In the genomic region with DNA sequence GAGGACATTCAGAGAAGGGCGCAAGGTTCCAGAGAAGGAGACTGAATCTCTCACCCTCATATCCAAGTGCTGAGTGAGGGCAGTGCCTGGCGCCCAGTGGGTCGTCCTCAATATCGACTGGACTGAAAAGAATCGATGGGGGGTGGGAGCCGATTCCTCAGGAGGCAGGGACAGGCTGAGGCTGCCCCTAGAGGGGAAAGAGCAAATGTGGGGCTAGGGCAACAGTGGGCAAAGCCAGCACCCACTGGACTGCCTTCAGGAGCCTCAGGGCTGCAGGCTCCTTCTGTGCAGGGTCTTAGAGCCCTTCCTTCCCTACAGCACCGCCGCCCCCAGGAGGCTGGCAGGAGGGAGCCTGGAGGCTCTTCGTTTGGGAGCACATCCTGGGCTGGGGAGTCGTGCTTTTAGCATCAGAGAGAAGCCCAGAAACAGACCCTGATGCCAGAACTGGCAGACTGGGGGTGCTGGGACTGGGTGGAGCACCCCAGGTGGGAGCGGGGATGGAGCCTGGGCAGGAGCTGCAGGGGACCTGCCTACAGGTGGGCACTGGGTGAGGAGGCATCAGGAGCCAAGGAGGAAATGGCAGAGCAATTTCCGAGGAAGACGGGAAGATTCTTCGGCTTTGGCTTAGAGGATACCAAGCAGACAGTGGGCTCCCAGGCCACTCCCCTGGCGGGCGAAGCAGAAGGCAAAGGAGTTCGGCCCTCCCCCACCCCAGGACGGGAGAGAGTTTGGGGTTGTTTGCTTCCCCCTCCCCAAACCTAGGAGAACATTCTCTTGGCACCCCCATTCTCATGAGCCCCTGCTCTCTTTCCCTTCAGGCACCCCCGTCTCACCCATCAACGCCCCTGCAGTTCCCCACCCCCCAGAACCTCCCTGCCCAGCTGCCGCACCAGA, we compare ENCODE assay signal across 9 cellular contexts. TPM values are rescaled to one million over a fixed set of nuclear protein-coding genes. Genes with fewer than 3 reads are reported as not detected.
DNase-seq lines count a peak whose midpoint lies in the region; ATAC-seq, FAIRE-seq and TF ChIP-seq lines count a peak whose summit lies in the region.
"Had no signal": no experiment of that assay in that cellular context is flagged by ENCODE, and none has a peak within 500 bp of the region (broad histone marks: within the 10 kb centered on the region; RNA-seq: fewer than 3 reads in every experiment).

No MANE protein-coding gene starts in this region.

- no peaks in the 10 kb centered on the region for H3K9me3 ChIP-seq in RWPE2 (ENCODE audit: severe bottlenecking)

- H3K4me3 Mint-ChIP-seq in endothelial cell (ENCODE audit: unreplicated experiment), result peak overlapping the region; percentile 86

- H3K4me3 ChIP-seq in RWPE2 (ENCODE audit: severe bottlenecking) (peak overlapping the region; percentile 43), rectal smooth muscle tissue (ENCODE audit: low read length) (peak overlapping the region; percentile 43)

- ATAC-seq in RWPE2 (ENCODE audit: low read depth) (no peak), GM21576 (IDR thresholded peaks at IDR 0.05; ENCODE audit: unreplicated experiment) (no peak)

- no peak for FAIRE-seq in D721Med (lab: Jason Lieb, UNC)

- DNase-seq in DMS 273 (lab: John Stamatoyannopoulos, UW; ENCODE audit: unreplicated experiment) (peak; percentile 43), DMS 273 treated with DMSO at 0.1 percent for 48 hours (lab: John Stamatoyannopoulos, UW) (no peak), RWPE2 (ENCODE audit: low spot score) (no peak), endothelial cell (ENCODE audit: low spot score) (no peak), epidermal melanocyte (ENCODE audit: insufficient read length, low spot score) (no peak), D721Med (ENCODE audit: insufficient read length, low spot score) (no peak)
- DNase-seq: stimulated activated CD4-positive, alpha-beta T cell treated with anti-CD3 and anti-CD28 coated beads, Interleukin-1b, Interleukin-23, amount 100 ng/mL, for 48 hours had no signal

- H3K9ac ChIP-seq in rectal smooth muscle tissue (ENCODE audit: low read length), result no peak overlapping the region

- H3K27ac Mint-ChIP-seq in endothelial cell (ENCODE audit: unreplicated experiment), result no peak overlapping the region

- H3K27ac ChIP-seq in RWPE2 (ENCODE audit: poor library complexity, severe bottlenecking), result no peak overlapping the region
- H3K27ac ChIP-seq in rectal smooth muscle tissue (ENCODE audit: low read depth, low read length), result no peak overlapping the region

- TF ChIP-seq CTCF in RWPE2 (IDR thresholded peaks at IDR 0.05; ENCODE audit: poor library complexity, severe bottlenecking) (no peak), endothelial cell (IDR thresholded peaks at IDR 0.05; ENCODE audit: unreplicated experiment) (no peak), D721Med (IDR thresholded peaks at IDR 0.05; ENCODE audit: insufficient read depth, missing control alignments) (no peak)

- H3K4me1 Mint-ChIP-seq in endothelial cell (ENCODE audit: unreplicated experiment), result peaks cover 17% of the 10 kb centered on the region

- peaks cover 8% of the 10 kb centered on the region for H3K27me3 Mint-ChIP-seq in endothelial cell (ENCODE audit: unreplicated experiment)

- H3K36me3 ChIP-seq in RWPE2 (ENCODE audit: low read depth) (no peaks in the 10 kb centered on the region), rectal smooth muscle tissue (ENCODE audit: control insufficient read depth, insufficient read depth, low read length) (no peaks in the 10 kb centered on the region)

- H3K4me1 ChIP-seq in RWPE2 (ENCODE audit: insufficient read depth, poor library complexity, severe bottlenecking) (no peaks in the 10 kb centered on the region), rectal smooth muscle tissue (ENCODE audit: control insufficient read depth, insufficient read depth, low read length) (no peaks in the 10 kb centered on the region)

- H3K27me3 ChIP-seq in RWPE2 (ENCODE audit: insufficient read depth, poor library complexity, severe bottlenecking) (peaks cover 12% of the 10 kb centered on the region), rectal smooth muscle tissue (ENCODE audit: control insufficient read depth, insufficient read depth, low read length) (peaks cover 12% of the 10 kb centered on the region)

- no peaks in the 10 kb centered on the region for H3K9me3 Mint-ChIP-seq in endothelial cell (ENCODE audit: unreplicated experiment)

- H3K36me3 Mint-ChIP-seq in endothelial cell (ENCODE audit: low read depth, unreplicated experiment), result peaks cover 9% of the 10 kb centered on the region

RNA-seq across cellular contexts. Expression of a gene that starts 1.2 kb away (rescaled TPM):
- total RNA-seq in endothelial cell (ENCODE audit: unreplicated experiment), result 9.7 TPM
